In genomic region chr16:51759329-51759728, GRCh38 we compare ENCODE assay signal across 21 cellular contexts.
DNase-seq lines count a peak whose midpoint lies in the region; ATAC-seq, FAIRE-seq and TF ChIP-seq lines count a peak whose summit lies in the region.
"Had no signal": no experiment of that assay in that cellular context is flagged by ENCODE, and none has a peak within 500 bp of the region (broad histone marks: within the 10 kb centered on the region; RNA-seq: fewer than 3 reads in every experiment).

No MANE protein-coding gene starts in this region.

- peak; percentile 89 for FAIRE-seq in TTC549 (lab: Jason Lieb, UNC)
- FAIRE-seq: A549, H54, K562 had no signal

- TF ChIP-seq CTCF in BE2C (IDR thresholded peaks at IDR 0.05; ENCODE audit: low read depth, low read length) (no peak), HEK293 (tag by site-specific recombination; IDR thresholded peaks at IDR 0.05) (no peak), A673 (conservative IDR thresholded peaks at IDR 0.05; ENCODE audit: low read depth, low read length) (no peak)

- H3K27ac ChIP-seq in HEK293 (ENCODE audit: extremely low read depth, low read depth, low read length) (no peak overlapping the region), mesendoderm (ENCODE audit: low read depth, low read length) (no peak overlapping the region), A673 (ENCODE audit: low read depth, low read length, poor library complexity, severe bottlenecking) (no peak overlapping the region)
- H3K27ac ChIP-seq: SK-N-MC had no signal

- H2BK5ac ChIP-seq in mesendoderm (ENCODE audit: low read length): no peak overlapping the region

- no TSS peak for BruUV-seq in A673 (replicated peaks; lab: Mats Ljungman, UMichigan)

- no peaks in the 10 kb centered on the region for H3K79me2 ChIP-seq in mesendoderm (ENCODE audit: control insufficient read depth, insufficient read depth, low read length)

- H3K36me3 ChIP-seq in BE2C (no peaks in the 10 kb centered on the region), HEK293 (ENCODE audit: control insufficient read depth in 2 of 2, insufficient read depth in 1 of 2, low read length in 2 of 2) (no peaks in the 10 kb centered on the region), mesendoderm (ENCODE audit: control insufficient read depth, insufficient read depth, low read length) (no peaks in the 10 kb centered on the region), A673 (ENCODE audit: insufficient read depth, low read length, poor library complexity, severe bottlenecking) (no peaks in the 10 kb centered on the region)

- no peak overlapping the region for H3K9ac ChIP-seq in mesendoderm (ENCODE audit: low read length)

- no peak overlapping the region for H4K8ac ChIP-seq in mesendoderm (ENCODE audit: low read depth, low read length)

- no peak overlapping the region for H3K27ac Mint-ChIP-seq in effector memory CD8-positive, alpha-beta T cell
- H3K27ac Mint-ChIP-seq: CD8-positive, alpha-beta memory T cell; HFFc6; T-cell had no signal

- H3K4me2 ChIP-seq in mesendoderm (ENCODE audit: low read length): no peak overlapping the region
- H3K4me2 ChIP-seq: A549 had no signal

- H3K9me3 ChIP-seq in BE2C (no peaks in the 10 kb centered on the region), HEK293 (ENCODE audit: control insufficient read depth, insufficient read depth, low read depth, low read length) (no peaks in the 10 kb centered on the region), A673 (ENCODE audit: low read depth, low read length, poor library complexity, severe bottlenecking) (no peaks in the 10 kb centered on the region)
- H3K9me3 ChIP-seq: A549 had no signal

- H3K18ac ChIP-seq in mesendoderm (ENCODE audit: low read length): no peak overlapping the region

- CTCF ChIA-PET in HEK293 (lab: Yijun Ruan, JAX): no interaction called here
- CTCF ChIA-PET in A673 (lab: Charles Lee): no interaction called here

- no peaks in the 10 kb centered on the region for H3K27me3 Mint-ChIP-seq in effector memory CD8-positive, alpha-beta T cell

- no peak for ATAC-seq in Right ventricle myocardium inferior
- no peak for ATAC-seq in effector memory CD8-positive, alpha-beta T cell (replicated peaks)
- ATAC-seq: A549, K562, Panc1, T-cell had no signal

- H3K4me1 ChIP-seq in BE2C: peaks cover 19% of the 10 kb centered on the region
- peaks cover 7% of the 10 kb centered on the region; the same call in 1 of the 2 replicates for H3K4me1 ChIP-seq in HEK293 (ENCODE audit: control insufficient read depth, insufficient read depth, low read length)
- peaks cover 7% of the 10 kb centered on the region for H3K4me1 ChIP-seq in mesendoderm (ENCODE audit: control insufficient read depth, low read depth, low read length)
- H3K4me1 ChIP-seq in A673 (ENCODE audit: insufficient read depth, low read length, poor library complexity, severe bottlenecking): peaks cover 61% of the 10 kb centered on the region

- no peaks in the 10 kb centered on the region for H3K79me1 ChIP-seq in mesendoderm (ENCODE audit: low read length)

- no peak overlapping the region for H3K56ac ChIP-seq in mesendoderm (ENCODE audit: low read length)

- H3K36me3 Mint-ChIP-seq in effector memory CD8-positive, alpha-beta T cell (ENCODE audit: insufficient read depth): no peaks in the 10 kb centered on the region
- H3K36me3 Mint-ChIP-seq: CD8-positive, alpha-beta memory T cell; T-cell had no signal

- peak; percentile 72 for DNase-seq in BE2C
- peak; percentile 89 for DNase-seq in mesendoderm
- no peak for DNase-seq in Right ventricle myocardium inferior (ENCODE audit: missing footprints)
- DNase-seq in A673 (ENCODE audit: low spot score): no peak
- no peak for DNase-seq in effector memory CD8-positive, alpha-beta T cell
- DNase-seq: CD8-positive, alpha-beta memory T cell; DMS79; HFFc6; NCI-H1417; NCI-H187; NCI-H2107; NCI-H510A; Right ventricle myocardium superior; T-cell had no signal

- H3K4me3 ChIP-seq in BE2C (ENCODE audit: low read depth, low read length) (peak overlapping the region; percentile 30; the same call in 1 of the 2 replicates), HEK293 (ENCODE audit: low read depth, low read length) (no peak overlapping the region), mesendoderm (ENCODE audit: low read length) (no peak overlapping the region), A673 (ENCODE audit: low read depth, low read length, poor library complexity, severe bottlenecking) (no peak overlapping the region)
- H3K4me3 ChIP-seq: A549, K562, SK-N-MC had no signal

- H3K23ac ChIP-seq in mesendoderm (ENCODE audit: low read length): no peak overlapping the region

- H2BK15ac ChIP-seq in mesendoderm (replicated peaks; ENCODE audit: low read depth): no peak overlapping the region

- H3K4me1 Mint-ChIP-seq in effector memory CD8-positive, alpha-beta T cell (ENCODE audit: low read depth in 2 of 2): peaks cover 3 to 4% of the 10 kb centered on the region in 2 donors
- H3K4me1 Mint-ChIP-seq: CD8-positive, alpha-beta memory T cell; T-cell had no signal

- H3K4me3 Mint-ChIP-seq in effector memory CD8-positive, alpha-beta T cell: no peak overlapping the region
- H3K4me3 Mint-ChIP-seq: CD8-positive, alpha-beta memory T cell; HFFc6; T-cell had no signal

- no peak overlapping the region for H4K5ac ChIP-seq in mesendoderm (ENCODE audit: low read length)

- peaks cover 5 to 7% of the 10 kb centered on the region in 2 donors for H3K9me3 Mint-ChIP-seq in effector memory CD8-positive, alpha-beta T cell
- H3K9me3 Mint-ChIP-seq: HFFc6 had no signal

- no CpG with 5 or more reads among the region's 4 CpGs for WGBS in mesendoderm (ENCODE audit: extremely low coverage, insufficient coverage, low lambda C conversion rate)

- H2BK120ac ChIP-seq in mesendoderm (ENCODE audit: low read depth, low read length): no peak overlapping the region

- H3K27me3 ChIP-seq in BE2C (peaks cover 27% of the 10 kb centered on the region), mesendoderm (ENCODE audit: insufficient read depth, low read length, poor library complexity) (no peaks in the 10 kb centered on the region), A673 (replicated peaks; ENCODE audit: insufficient read depth, low read depth, low read length, poor library complexity) (no peaks in the 10 kb centered on the region)

- POLR2A ChIA-PET in HEK293 (lab: Yijun Ruan, JAX): no interaction called here
- POLR2A ChIA-PET in A673 (lab: Charles Lee; ENCODE audit: low non-redundant PET): no interaction called here

- no peak overlapping the region for H2AK5ac ChIP-seq in mesendoderm (ENCODE audit: low read length)

- intact Hi-C loops in Right ventricle myocardium inferior (cut with DNase I): no loop called here
- intact Hi-C loops in A673 (cut with micrococcal nuclease; ENCODE audit: unreplicated experiment): no loop called here

- H3K4ac ChIP-seq in mesendoderm (ENCODE audit: low read depth, low read length): no peak overlapping the region

TF ChIP-seq in HEK293, 187 proteins besides CTCF, POLR2A, EP300 and RAD21:
- no peak for TF ChIP-seq ZXDB (tag by site-specific recombination; IDR thresholded peaks at IDR 0.05)
- TF ChIP-seq ZFP3 (tag by site-specific recombination; IDR thresholded peaks at IDR 0.05; ENCODE audit: low read depth): 0 out of 2 replicates have a peak, but pooled peaks have one; percentile 6

Comparison
In these comparisons a context has a peak if more than half of its experiments do, and no peak if none do; other contexts are left out.
1. DNase-seq: peak in BE2C (single experiment) and mesendoderm (single experiment); none in Right ventricle myocardium inferior (single experiment), A673 (single experiment) and effector memory CD8-positive, alpha-beta T cell (0 of 3).